In the genomic region with DNA sequence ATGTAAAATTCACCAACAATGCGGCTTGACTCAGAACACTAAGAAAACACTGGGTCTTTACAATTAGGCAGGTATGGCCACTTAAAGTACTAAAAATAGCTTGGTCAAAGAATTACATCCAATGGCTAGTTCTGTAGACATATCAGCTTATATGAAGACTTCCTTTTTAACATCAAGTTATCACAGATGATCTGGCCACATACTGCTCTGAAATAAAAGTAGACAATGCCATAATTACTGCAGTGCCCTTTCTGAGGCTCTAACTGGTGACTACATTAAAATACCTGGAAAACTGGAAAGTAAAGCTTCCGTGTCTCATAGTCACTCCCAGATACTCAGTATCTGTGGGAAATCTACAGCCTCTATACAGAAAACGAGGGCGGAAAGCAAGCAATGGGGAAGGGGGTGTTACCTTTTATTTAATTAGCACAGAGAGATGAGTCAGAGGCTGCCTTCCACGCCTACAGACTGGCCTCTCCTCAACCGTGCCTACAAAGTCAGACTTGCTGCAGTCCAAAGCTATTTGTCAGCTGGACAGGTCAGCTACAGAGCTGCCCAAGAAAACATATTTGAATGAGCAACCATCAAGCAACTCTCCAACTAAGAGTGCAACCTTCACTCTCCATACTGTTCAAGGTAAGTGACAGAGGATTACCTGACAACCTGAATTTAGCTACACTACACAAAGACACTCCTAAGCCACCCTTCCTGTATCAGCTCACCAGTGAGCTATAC, we compare ENCODE assay signal across 8 cellular contexts. TPM values are rescaled to one million over a fixed set of nuclear protein-coding genes. Genes with fewer than 3 reads are reported as not detected.
DNase-seq lines count a peak whose midpoint lies in the region; ATAC-seq and TF ChIP-seq lines count a peak whose summit lies in the region.

No MANE protein-coding gene starts in this region.

- peak overlapping the region; percentile 39 for H3K27ac ChIP-seq in CD4-positive, alpha-beta memory T cell (ENCODE audit: low read depth, low read length)

- peak in 4 of 5 donors; percentile 32 to 73 (median 40) for DNase-seq in CD4-positive, alpha-beta memory T cell
- peak; percentile 75 for DNase-seq in HS-5 (ENCODE audit: low read depth)
- DNase-seq in SW 1271 (lab: John Stamatoyannopoulos, UW), result peak; percentile 48 to 61
- peak; percentile 90 for DNase-seq in MCF 10A (ENCODE audit: unreplicated experiment)
- peak; percentile 93 for DNase-seq in kidney glomerular epithelial cell (lab: John Stamatoyannopoulos, UW)
- DNase-seq in stimulated activated naive CD8-positive, alpha-beta T cell treated with anti-CD3 and anti-CD28 coated beads, Interleukin-15, Interleukin-2, amounts not matched to agents 100 U/mL and 50 U/mL, for 24 hours, result peak; percentile 48
- no peak for DNase-seq in NCI-H1105 treated with DMSO at 0.1 percent for 48 hours (lab: John Stamatoyannopoulos, UW)

- intact Hi-C loops in CD4-positive, alpha-beta memory T cell (cut with micrococcal nuclease), result loop anchor here (1.0 to 2.0 kb wide), 3 partner anchors 8 to 28 kb away; no protein-coding TSS in a partner anchor
- intact Hi-C loops in MCF 10A (cut with micrococcal nuclease), result loop anchor here (1.0 kb wide), 1 partner anchor 33 kb away; no protein-coding TSS in a partner anchor

- peaks cover 0 to 7% of the 10 kb centered on the region in 2 donors for H3K9me3 ChIP-seq in CD4-positive, alpha-beta memory T cell (ENCODE audit: control insufficient read depth in 1 of 2, low read length in 2 of 2)

- H3K27me3 Mint-ChIP-seq in CD4-positive, alpha-beta memory T cell, result no peaks in the 10 kb centered on the region
- H3K27me3 Mint-ChIP-seq in MCF 10A (ENCODE audit: insufficient read depth, unreplicated experiment), result no peaks in the 10 kb centered on the region

- peaks cover 27 to 33% of the 10 kb centered on the region in 2 donors for H3K36me3 Mint-ChIP-seq in CD4-positive, alpha-beta memory T cell
- no peaks in the 10 kb centered on the region for H3K36me3 Mint-ChIP-seq in MCF 10A (ENCODE audit: insufficient read depth, unreplicated experiment)

- ATAC-seq in GM21390 (IDR thresholded peaks at IDR 0.05; ENCODE audit: unreplicated experiment), result peak; percentile 84
- peak; percentile 78 for ATAC-seq in stimulated activated naive CD8-positive, alpha-beta T cell treated with anti-CD3 and anti-CD28 coated beads, Interleukin-15, Interleukin-2, amounts not matched to agents 100 U/mL and 50 U/mL, for 24 hours

- BruUV-seq in MCF 10A (replicated peaks; lab: Mats Ljungman, UMichigan), result no TSS peak

- CTCF ChIA-PET in CD4-positive, alpha-beta memory T cell (lab: Charles Lee; ENCODE audit: partially characterized antibody), result interaction anchor here (0.8 to 1.3 kb wide), 7 partner anchors 10 to 164 kb away, joined by 3 to 5 read pairs (median 3); no protein-coding TSS in a partner anchor
- CTCF ChIA-PET in MCF 10A (lab: Yijun Ruan, JAX), result interaction anchor here (0.7 to 2.6 kb wide), 5 partner anchors 8 to 1896 kb away, joined by 3 to 12 read pairs (median 3); a partner anchor contains a TSS

- no peak overlapping the region for H3K4me3 ChIP-seq in CD4-positive, alpha-beta memory T cell (ENCODE audit: low read length in 2 of 2)

- peaks cover 53 to 84% (median 66%) of the 10 kb centered on the region in 4 donors for H3K4me1 Mint-ChIP-seq in CD4-positive, alpha-beta memory T cell
- peaks cover 17% of the 10 kb centered on the region for H3K4me1 Mint-ChIP-seq in MCF 10A (ENCODE audit: insufficient read depth, unreplicated experiment)

- peaks cover 0 to 10% (median 6%) of the 10 kb centered on the region in 8 donors for H3K9me3 Mint-ChIP-seq in CD4-positive, alpha-beta memory T cell
- H3K9me3 Mint-ChIP-seq in MCF 10A (ENCODE audit: unreplicated experiment), result no peaks in the 10 kb centered on the region

- H3K36me3 ChIP-seq in CD4-positive, alpha-beta memory T cell (ENCODE audit: insufficient read depth, low read length), result peaks cover 3% of the 10 kb centered on the region

- peaks cover 72% of the 10 kb centered on the region for H3K4me1 ChIP-seq in CD4-positive, alpha-beta memory T cell (ENCODE audit: insufficient read depth, low read length)

- POLR2A ChIA-PET in CD4-positive, alpha-beta memory T cell (lab: Charles Lee; ENCODE audit: partially characterized antibody), result interaction anchor here (0.7 to 13.3 kb wide), 14 partner anchors 9 to 155 kb away, joined by 3 to 409 read pairs (median 6); a partner anchor contains a TSS
- POLR2A ChIA-PET in MCF 10A (lab: Yijun Ruan, JAX), result interaction anchor here (0.7 to 4.7 kb wide), 13 partner anchors 8 to 409 kb away, joined by 3 to 91 read pairs (median 4); a partner anchor contains a TSS

- no peak for TF ChIP-seq CTCF in MCF 10A (IDR thresholded peaks at IDR 0.05; ENCODE audit: unreplicated experiment)

- no peaks in the 10 kb centered on the region for H3K27me3 ChIP-seq in CD4-positive, alpha-beta memory T cell (ENCODE audit: insufficient read depth, low read length)

- H3K4me3 Mint-ChIP-seq in CD4-positive, alpha-beta memory T cell, result peak overlapping the region; percentile 9 to 85 (median 79)
- peak overlapping the region; percentile 69 for H3K4me3 Mint-ChIP-seq in MCF 10A (ENCODE audit: unreplicated experiment)

- H3K27ac Mint-ChIP-seq in CD4-positive, alpha-beta memory T cell, result peak overlapping the region; percentile 79 to 92 (median 88)
- peak overlapping the region; percentile 90 for H3K27ac Mint-ChIP-seq in MCF 10A (ENCODE audit: low read depth, unreplicated experiment)

RNA-seq across cellular contexts. Expression of a gene that starts 8.7 kb away (rescaled TPM):
- 100 to 1,000 TPM; 153 to 165 TPM for total RNA-seq in CD4-positive, alpha-beta memory T cell
- polyA plus RNA-seq in CD4-positive, alpha-beta memory T cell, result 10 to 100 TPM; 20.7 to 35.2 TPM
- total RNA-seq in MCF 10A (2022), result 17.1 and 17.2 TPM in 2 replicates
